19 cellular contexts compared by ENCODE assay signal in the genomic region with DNA sequence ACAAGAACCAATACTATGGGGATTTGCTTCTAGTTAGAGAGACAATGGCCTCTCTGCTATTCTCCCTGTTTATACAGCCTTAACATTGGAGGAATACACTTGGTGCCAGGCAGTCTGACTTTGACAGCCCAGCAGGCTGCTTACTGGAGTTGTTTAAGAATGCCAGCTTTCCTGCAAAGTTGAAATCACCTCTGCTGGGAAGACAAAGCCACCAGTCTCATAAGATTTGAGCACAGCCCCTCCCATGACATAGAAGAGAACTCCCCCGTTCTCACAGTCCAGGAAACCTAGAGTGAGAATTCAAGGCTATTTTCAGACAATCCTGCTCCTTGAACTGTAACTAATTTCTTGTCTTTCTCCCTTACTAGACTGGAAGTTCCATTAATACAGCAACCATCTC. TPM values are rescaled to one million over a fixed set of nuclear protein-coding genes. Genes with fewer than 3 reads are reported as not detected.
DNase-seq lines count a peak whose midpoint lies in the region; ATAC-seq, FAIRE-seq and TF ChIP-seq lines count a peak whose summit lies in the region.
"Had no signal": no experiment of that assay in that cellular context is flagged by ENCODE, and none has a peak within 500 bp of the region (broad histone marks: within the 10 kb centered on the region; RNA-seq: fewer than 3 reads in every experiment).

No MANE protein-coding gene starts in this region.

- no peak for ATAC-seq in Right ventricle myocardium superior (ENCODE audit: poor library complexity)
- ATAC-seq in pancreas = peak in 2 of 4 donors; percentile 3 to 15
- no peak for ATAC-seq in HG02588 (IDR thresholded peaks at IDR 0.05; ENCODE audit: unreplicated experiment)
- ATAC-seq in GM18520 (IDR thresholded peaks at IDR 0.05; ENCODE audit: unreplicated experiment) = no peak
- ATAC-seq: HepG2 had no signal

- TF ChIP-seq CTCF in left ventricle myocardium inferior (IDR thresholded peaks at IDR 0.05; ENCODE audit: borderline replicate concordance) (no peak), epithelial cell of proximal tubule (conservative IDR thresholded peaks at IDR 0.05; ENCODE audit: low read depth, low read length) (no peak), pancreas (IDR thresholded peaks at IDR 0.05) (no peak), testis (IDR thresholded peaks at IDR 0.05) (no peak), BE2C (IDR thresholded peaks at IDR 0.05; ENCODE audit: low read depth, low read length) (no peak)

- DNase-seq in left ventricle myocardium inferior (no peak), Right ventricle myocardium superior (no peak), epithelial cell of proximal tubule (ENCODE audit: low read depth) (peak; percentile 32), pancreas (no peak), testis (peak; percentile 37), BE2C (no peak)
- DNase-seq: GDM1, GOT3, KG1, NCI-H1417 treated with DMSO at 0.1 percent for 48 hours, NCI-H2029, NCI-H510A treated with DMSO at 0.1 percent for 48 hours, SHP77 treated with DMSO at 0.1 percent for 48 hours had no signal

- H3K9me3 ChIP-seq in left ventricle myocardium inferior (replicated peaks) (no peaks in the 10 kb centered on the region), pancreas (no peaks in the 10 kb centered on the region), testis (no peaks in the 10 kb centered on the region), BE2C (no peaks in the 10 kb centered on the region)

- no peak overlapping the region for H3K4me3 ChIP-seq in left ventricle myocardium inferior
- no peak overlapping the region for H3K4me3 ChIP-seq in epithelial cell of proximal tubule (ENCODE audit: low read depth, low read length)
- H3K4me3 ChIP-seq in pancreas = no peak overlapping the region
- no peak overlapping the region for H3K4me3 ChIP-seq in testis
- H3K4me3 ChIP-seq in BE2C (ENCODE audit: low read depth, low read length) = no peak overlapping the region

- H3K36me3 ChIP-seq in left ventricle myocardium inferior (no peaks in the 10 kb centered on the region), pancreas (no peaks in the 10 kb centered on the region), testis (ENCODE audit: low read depth, missing control alignments) (no peaks in the 10 kb centered on the region), BE2C (no peaks in the 10 kb centered on the region)

- H3K27me3 ChIP-seq in left ventricle myocardium inferior (ENCODE audit: low read depth) (peaks cover 15% of the 10 kb centered on the region), pancreas (no peaks in the 10 kb centered on the region), testis (no peaks in the 10 kb centered on the region), BE2C (no peaks in the 10 kb centered on the region)

- TF ChIP-seq POLR2A in testis (IDR thresholded peaks at IDR 0.05) = no peak

- H3K27ac ChIP-seq in left ventricle myocardium inferior (replicated peaks) (peak overlapping the region; percentile 64), pancreas (peak overlapping the region in 3 of 4 donors; percentile 7 to 75 (median 64)), testis (no peak overlapping the region)

- intact Hi-C loops in left ventricle myocardium inferior (cut with micrococcal nuclease) (no loop called here), Right ventricle myocardium superior (cut with DNase I) (no loop called here), pancreas (cut with DNase I) (loop anchor here in 1 of 3 donors (10.0 kb wide), 1 partner anchor 142 kb away; no protein-coding TSS in a partner anchor), testis (cut with DNase I; ENCODE audit: low total_unique reads) (no loop called here)

- FAIRE-seq in pancreas (lab: Jason Lieb, UNC) = no peak
- FAIRE-seq: A204.1, GM12891, HepG2, RCC 7860 had no signal

- H3K4me1 ChIP-seq in left ventricle myocardium inferior (peaks cover 29% of the 10 kb centered on the region), pancreas (peaks cover 47 to 52% (median 49%) of the 10 kb centered on the region in 3 donors), testis (peaks cover 2% of the 10 kb centered on the region), BE2C (no peaks in the 10 kb centered on the region)

- 24 to 50% methylated on average over 1 of the region's 1 CpG for WGBS in pancreas, 2 donors
- 30 to 46% methylated on average over 1 of the region's 1 CpG for WGBS in testis, 2 donors

RNA-seq across cellular contexts. Expression of gene CATSPERB, which starts 21.1 kb away (rescaled TPM):
- total RNA-seq in left ventricle myocardium inferior (0.99 TPM), Right ventricle myocardium superior (1.6 TPM), epithelial cell of proximal tubule (not detected in 2 replicates), pancreas (10 to 100 TPM; 16.5 to 40.0 (median 18.6) TPM), testis (1 to 10 TPM; 5.0 to 6.4 TPM)
- polyA plus RNA-seq in pancreas (10 to 100 TPM in 1 of 2 donors, 1 to 10 TPM in 1; 6.0 to 24.9 TPM), testis (ENCODE audit: insufficient read depth, low read depth, low replicate concordance) (6.1 TPM)
- not detected for polyA plus RNA-seq in BE2C (2012; ENCODE audit: insufficient read depth, insufficient read length, low read depth)
- total RNA-seq: HepG2 had no signal
- polyA plus RNA-seq: HepG2 had no signal

Comparison
In these comparisons a context has a peak if more than half of its experiments do, and no peak if none do; other contexts are left out.
1. DNase-seq: peak in epithelial cell of proximal tubule (single experiment) and testis (single experiment); none in left ventricle myocardium inferior (single experiment), Right ventricle myocardium superior (single experiment), pancreas (0 of 6) and BE2C (single experiment).
2. H3K27ac ChIP-seq: peak in left ventricle myocardium inferior (single experiment) and pancreas (3 of 4); none in testis (0 of 2).